14 cellular contexts compared by ENCODE assay signal in genomic region chr12:108772247-108772646, GRCh38. TPM values are rescaled to one million over a fixed set of nuclear protein-coding genes. Genes with fewer than 3 reads are reported as not detected.
DNase-seq lines count a peak whose midpoint lies in the region; ATAC-seq and TF ChIP-seq lines count a peak whose summit lies in the region.
"Had no signal": no experiment of that assay in that cellular context is flagged by ENCODE, and none has a peak within 500 bp of the region (broad histone marks: within the 10 kb centered on the region; RNA-seq: fewer than 3 reads in every experiment).

No MANE protein-coding gene starts in this region.

- peaks cover 8% of the 10 kb centered on the region for H3K27me3 Mint-ChIP-seq in central memory CD8-positive, alpha-beta T cell

- no peak overlapping the region for H3K4me3 ChIP-seq in sigmoid colon
- H3K4me3 ChIP-seq: SJSA1 had no signal

- peak overlapping the region; percentile 71 to 91 (median 86) for H3K27ac ChIP-seq in sigmoid colon
- H3K27ac ChIP-seq: SJSA1 had no signal

- intact Hi-C loops in sigmoid colon (cut with DNase I), result loop anchor here (5.0 kb wide), 1 partner anchor 40 kb away; the partner anchor contains the start of gene CORO1C

- H3K27ac Mint-ChIP-seq in central memory CD8-positive, alpha-beta T cell (ENCODE audit: low read depth), result peak overlapping the region; percentile 32
- H3K27ac Mint-ChIP-seq: activated naive CD4-positive, alpha-beta T cell treated with anti-CD3 and anti-CD28 coated beads, Interleukin-2, amount 10 ng/mL, durations not matched to agents 7 days and 5 days; dendritic cell treated with granulocyte-macrophage colony-stimulating factor and Interleukin-4, amounts not matched to agents 40 ng/mL and 50 ng/mL, for 4 days had no signal

- no peaks in the 10 kb centered on the region for H3K9me3 ChIP-seq in sigmoid colon
- H3K9me3 ChIP-seq: SJSA1 had no signal

- 64 to 74% methylated on average over 2 of the region's 2 CpGs for WGBS in sigmoid colon, 2 donors

- no peak for TF ChIP-seq EP300 in sigmoid colon (IDR thresholded peaks at IDR 0.05)

- no peaks in the 10 kb centered on the region for H3K36me3 ChIP-seq in sigmoid colon
- H3K36me3 ChIP-seq: SJSA1 had no signal

- H3K4me3 Mint-ChIP-seq in central memory CD8-positive, alpha-beta T cell, result no peak overlapping the region
- H3K4me3 Mint-ChIP-seq: activated naive CD4-positive, alpha-beta T cell treated with anti-CD3 and anti-CD28 coated beads, Interleukin-2, amount 10 ng/mL, durations not matched to agents 7 days and 5 days; dendritic cell treated with granulocyte-macrophage colony-stimulating factor and Interleukin-4, amounts not matched to agents 40 ng/mL and 50 ng/mL, for 4 days had no signal

- H3K9me3 Mint-ChIP-seq in central memory CD8-positive, alpha-beta T cell, result no peaks in the 10 kb centered on the region
- H3K9me3 Mint-ChIP-seq: activated naive CD4-positive, alpha-beta T cell treated with anti-CD3 and anti-CD28 coated beads, Interleukin-2, amount 10 ng/mL, durations not matched to agents 7 days and 5 days; dendritic cell treated with granulocyte-macrophage colony-stimulating factor and Interleukin-4, amounts not matched to agents 40 ng/mL and 50 ng/mL, for 4 days had no signal

- no peaks in the 10 kb centered on the region for H3K4me1 Mint-ChIP-seq in central memory CD8-positive, alpha-beta T cell

- peaks cover 0 to 61% (median 51%) of the 10 kb centered on the region in 4 donors for H3K4me1 ChIP-seq in sigmoid colon
- H3K4me1 ChIP-seq: SJSA1 had no signal

- no peak for TF ChIP-seq CTCF in sigmoid colon (IDR thresholded peaks at IDR 0.05)

- ATAC-seq in HG03354 (IDR thresholded peaks at IDR 0.05; ENCODE audit: poor library complexity, severe bottlenecking, unreplicated experiment), result peak; percentile 65
- no peak for ATAC-seq in central memory CD8-positive, alpha-beta T cell (replicated peaks; ENCODE audit: extremely low read depth, poor library complexity, severe bottlenecking)
- ATAC-seq in HG02759 (IDR thresholded peaks at IDR 0.05; ENCODE audit: unreplicated experiment), result no peak
- ATAC-seq in GM18502 (IDR thresholded peaks at IDR 0.05; ENCODE audit: poor library complexity, unreplicated experiment), result no peak

- no peaks in the 10 kb centered on the region for H3K36me3 Mint-ChIP-seq in central memory CD8-positive, alpha-beta T cell (ENCODE audit: insufficient read depth)
- H3K36me3 Mint-ChIP-seq: activated naive CD4-positive, alpha-beta T cell treated with anti-CD3 and anti-CD28 coated beads, Interleukin-2, amount 10 ng/mL, durations not matched to agents 7 days and 5 days had no signal

- DNase-seq in NCI-H1417 (lab: John Stamatoyannopoulos, UW) (peak in 2 of 3 experiments; percentile 10 to 62), NCI-H1417 treated with DMSO at 0.1 percent for 48 hours (lab: John Stamatoyannopoulos, UW) (no peak), sigmoid colon (no peak)
- DNase-seq in central memory CD8-positive, alpha-beta T cell (ENCODE audit: low spot score in 2 of 2), result no peak
- DNase-seq in activated effector memory CD4-positive, alpha-beta T cell treated with anti-CD3 and anti-CD28 coated beads, Interleukin-2, amount 50 U/mL, for 16 hours, result no peak
- DNase-seq: activated CD4-positive, alpha-beta T cell treated with anti-CD3 and anti-CD28 coated beads for 48 hours; activated naive CD4-positive, alpha-beta T cell treated with anti-CD3 and anti-CD28 coated beads, Interleukin-2, amount 10 ng/mL, durations not matched to agents 7 days and 5 days; mammary epithelial cell; NCI-H2227 treated with DMSO at 0.1 percent for 48 hours had no signal

- H3K27me3 ChIP-seq in sigmoid colon, result no peaks in the 10 kb centered on the region
- H3K27me3 ChIP-seq: SJSA1 had no signal

- no peak for TF ChIP-seq POLR2A in sigmoid colon (IDR thresholded peaks at IDR 0.05)

RNA-seq across cellular contexts. Expression of gene CORO1C, which starts 40.9 kb away (rescaled TPM):
- total RNA-seq in sigmoid colon, result 100 to 1,000 TPM; 247 to 569 (median 360) TPM
- 10 to 100 TPM; 38.4 to 50.2 (median 49.2) TPM for polyA plus RNA-seq in sigmoid colon

Comparison
In these comparisons a context has a peak if more than half of its experiments do, and no peak if none do; other contexts are left out.
1. DNase-seq: peak in NCI-H1417 (2 of 3); none in NCI-H1417 treated with DMSO at 0.1 percent for 48 hours (single experiment), central memory CD8-positive, alpha-beta T cell (0 of 2), sigmoid colon (single experiment) and activated effector memory CD4-positive, alpha-beta T cell treated with anti-CD3 and anti-CD28 coated beads, Interleukin-2, amount 50 U/mL, for 16 hours (single experiment).